ENCODE assay signal across 8 cellular contexts in genomic region chr9:5425006-5425628, GRCh38. TPM values are rescaled to one million over a fixed set of nuclear protein-coding genes. Genes with fewer than 3 reads are reported as not detected.
DNase-seq lines count a peak whose midpoint lies in the region; ATAC-seq and TF ChIP-seq lines count a peak whose summit lies in the region.

No MANE protein-coding gene starts in this region.

- no peaks in the 10 kb centered on the region for H3K27me3 Mint-ChIP-seq in activated CD8-positive, alpha-beta T cell treated with anti-CD3 and anti-CD28 coated beads for 36 hours
- H3K27me3 Mint-ChIP-seq in activated CD4-positive, alpha-beta T cell treated with anti-CD3 and anti-CD28 coated beads, Interleukin-2, amount 10 ng/mL, durations not matched to agents 24 days and 14 days = no peaks in the 10 kb centered on the region

- no peaks in the 10 kb centered on the region for H3K9me3 Mint-ChIP-seq in activated CD8-positive, alpha-beta T cell treated with anti-CD3 and anti-CD28 coated beads for 36 hours
- H3K9me3 Mint-ChIP-seq in activated CD4-positive, alpha-beta T cell treated with anti-CD3 and anti-CD28 coated beads, Interleukin-2, amount 10 ng/mL, durations not matched to agents 24 days and 14 days = no peaks in the 10 kb centered on the region

- intact Hi-C loops in activated CD8-positive, alpha-beta T cell treated with anti-CD3 and anti-CD28 coated beads for 36 hours (cut with micrococcal nuclease) = loop anchor here (1.0 kb wide), 1 partner anchor 239 kb away; no protein-coding TSS in a partner anchor
- intact Hi-C loops in activated CD4-positive, alpha-beta T cell treated with anti-CD3 and anti-CD28 coated beads, Interleukin-2, amount 10 ng/mL, durations not matched to agents 24 days and 14 days (cut with micrococcal nuclease) = loop anchor here (1.0 to 2.0 kb wide), 2 partner anchors 239 to 666 kb away; no protein-coding TSS in a partner anchor

- DNase-seq in SHP77 (lab: John Stamatoyannopoulos, UW) (peak; percentile 4 to 22), SHP77 treated with DMSO at 0.1 percent for 48 hours (lab: John Stamatoyannopoulos, UW) (no peak), MV-4-11 (lab: John Stamatoyannopoulos, UW) (peak; percentile 44), lung microvascular endothelial cell (ENCODE audit: low read depth in 2 of 2) (peak; percentile 52 to 57), hypothalamus (lab: John Stamatoyannopoulos, UW) (no peak)
- DNase-seq in activated CD8-positive, alpha-beta T cell treated with anti-CD3 and anti-CD28 coated beads for 36 hours = no peak
- no peak for DNase-seq in activated CD4-positive, CD25-positive, alpha-beta regulatory T cell treated with anti-CD3 and anti-CD28 coated beads, Interleukin-2, amount 50 U/mL, for 72 hours
- DNase-seq in activated CD4-positive, alpha-beta T cell treated with anti-CD3 and anti-CD28 coated beads, Interleukin-2, amount 10 ng/mL, durations not matched to agents 24 days and 14 days = no peak

- H3K4me3 Mint-ChIP-seq in activated CD8-positive, alpha-beta T cell treated with anti-CD3 and anti-CD28 coated beads for 36 hours = no peak overlapping the region
- H3K4me3 Mint-ChIP-seq in activated CD4-positive, alpha-beta T cell treated with anti-CD3 and anti-CD28 coated beads, Interleukin-2, amount 10 ng/mL, durations not matched to agents 24 days and 14 days = no peak overlapping the region

- CTCF ChIA-PET in activated CD8-positive, alpha-beta T cell treated with anti-CD3 and anti-CD28 coated beads for 36 hours (lab: Charles Lee) = interaction anchor here (0.6 to 4.6 kb wide), 26 partner anchors 9 to 669 kb away, joined by 3 to 41 read pairs (median 3); partner anchors contain the start of genes INSL6 and PLGRKT

- POLR2A ChIA-PET in activated CD8-positive, alpha-beta T cell treated with anti-CD3 and anti-CD28 coated beads for 36 hours (lab: Charles Lee) = interaction anchor here (0.5 kb wide), 1 partner anchor 44 kb away, joined by 3 read pairs; no protein-coding TSS in a partner anchor

- no peaks in the 10 kb centered on the region for H3K36me3 Mint-ChIP-seq in activated CD8-positive, alpha-beta T cell treated with anti-CD3 and anti-CD28 coated beads for 36 hours (ENCODE audit: low read depth)
- peaks cover 13% of the 10 kb centered on the region for H3K36me3 Mint-ChIP-seq in activated CD4-positive, alpha-beta T cell treated with anti-CD3 and anti-CD28 coated beads, Interleukin-2, amount 10 ng/mL, durations not matched to agents 24 days and 14 days (ENCODE audit: low read depth)

- ATAC-seq in activated CD8-positive, alpha-beta T cell treated with anti-CD3 and anti-CD28 coated beads for 36 hours = peak; percentile 73

- peak; percentile 80 for TF ChIP-seq CTCF in activated CD8-positive, alpha-beta T cell treated with anti-CD3 and anti-CD28 coated beads for 36 hours (IDR thresholded peaks at IDR 0.05)

- no peak overlapping the region for H3K27ac Mint-ChIP-seq in activated CD8-positive, alpha-beta T cell treated with anti-CD3 and anti-CD28 coated beads for 36 hours
- no peak overlapping the region for H3K27ac Mint-ChIP-seq in activated CD4-positive, alpha-beta T cell treated with anti-CD3 and anti-CD28 coated beads, Interleukin-2, amount 10 ng/mL, durations not matched to agents 24 days and 14 days

- H3K4me1 Mint-ChIP-seq in activated CD8-positive, alpha-beta T cell treated with anti-CD3 and anti-CD28 coated beads for 36 hours (ENCODE audit: low read depth) = peaks cover 9% of the 10 kb centered on the region
- H3K4me1 Mint-ChIP-seq in activated CD4-positive, alpha-beta T cell treated with anti-CD3 and anti-CD28 coated beads, Interleukin-2, amount 10 ng/mL, durations not matched to agents 24 days and 14 days = peaks cover 11% of the 10 kb centered on the region

RNA-seq across cellular contexts. Expression of gene PLGRKT, which starts 12.6 kb away (rescaled TPM):
- total RNA-seq in activated CD8-positive, alpha-beta T cell treated with anti-CD3 and anti-CD28 coated beads for 36 hours = 10 to 100 TPM; 26.6 to 28.5 TPM
- total RNA-seq in lung microvascular endothelial cell = 5.0 and 5.2 TPM in 2 replicates
- total RNA-seq in activated CD4-positive, alpha-beta T cell treated with anti-CD3 and anti-CD28 coated beads, Interleukin-2, amount 10 ng/mL, durations not matched to agents 24 days and 14 days = 53.0 and 54.4 TPM in 2 replicates

RNA-seq across cellular contexts. Expression of gene CD274, which starts 25.2 kb away (rescaled TPM):
- total RNA-seq in activated CD8-positive, alpha-beta T cell treated with anti-CD3 and anti-CD28 coated beads for 36 hours = 10 to 100 TPM; 12.2 to 13.7 TPM
- 4.4 and 7.5 TPM in 2 replicates for total RNA-seq in lung microvascular endothelial cell
- total RNA-seq in activated CD4-positive, alpha-beta T cell treated with anti-CD3 and anti-CD28 coated beads, Interleukin-2, amount 10 ng/mL, durations not matched to agents 24 days and 14 days = 52.1 and 57.6 TPM in 2 replicates

Comparison
In these comparisons a context has a peak if more than half of its experiments do, and no peak if none do; other contexts are left out.
1. DNase-seq: peak in SHP77 (2 of 2), MV-4-11 (single experiment) and lung microvascular endothelial cell (2 of 2); none in SHP77 treated with DMSO at 0.1 percent for 48 hours (single experiment), activated CD8-positive, alpha-beta T cell treated with anti-CD3 and anti-CD28 coated beads for 36 hours (single experiment), activated CD4-positive, CD25-positive, alpha-beta regulatory T cell treated with anti-CD3 and anti-CD28 coated beads, Interleukin-2, amount 50 U/mL, for 72 hours (single experiment), activated CD4-positive, alpha-beta T cell treated with anti-CD3 and anti-CD28 coated beads, Interleukin-2, amount 10 ng/mL, durations not matched to agents 24 days and 14 days (single experiment) and hypothalamus (0 of 51).